2 cellular contexts compared by ENCODE assay signal in genomic region chr16:47617732-47618131, GRCh38.
TF ChIP-seq lines count a peak whose summit lies in the region.

No MANE protein-coding gene starts in this region.

TF ChIP-seq in HepG2, 621 proteins besides CTCF, POLR2A, EP300 and RAD21:
- TF ChIP-seq TCF7 (IDR thresholded peaks at IDR 0.05; ENCODE audit: low read depth) (0 out of 2 replicates have a peak, but pooled peaks have one; percentile 33), ZNF180 (CRISPR knock-in tag; IDR thresholded peaks at IDR 0.05; ENCODE audit: borderline replicate concordance, low read depth) (no peak), ARID4A (CRISPR knock-in tag; IDR thresholded peaks at IDR 0.05; ENCODE audit: borderline replicate concordance) (no peak), ARNTL (CRISPR knock-in tag; IDR thresholded peaks at IDR 0.05) (no peak), YEATS4 (CRISPR knock-in tag; IDR thresholded peaks at IDR 0.05; ENCODE audit: borderline replicate concordance) (no peak), SOX13 (IDR thresholded peaks at IDR 0.05) (no peak), SOX13 (CRISPR knock-in tag; conservative IDR thresholded peaks at IDR 0.05 in 1 of 2, IDR thresholded peaks at IDR 0.05 in 1 of 2) (peak in 1 of 2 experiments; percentile 52; a peak in 2 of 4 replicates), ZFP91 (CRISPR knock-in tag; IDR thresholded peaks at IDR 0.05; ENCODE audit: borderline replicate concordance) (no peak), MAFF (IDR thresholded peaks at IDR 0.05; ENCODE audit: low read depth, low read length) (peak; percentile 80), MAFK (conservative IDR thresholded peaks at IDR 0.05 in 1 of 2, IDR thresholded peaks at IDR 0.05 in 1 of 2; ENCODE audit: low read length in 2 of 2) (peak; percentile 79 to 84), ATRX (CRISPR knock-in tag; IDR thresholded peaks at IDR 0.05; ENCODE audit: borderline replicate concordance) (no peak), RBAK (CRISPR knock-in tag; IDR thresholded peaks at IDR 0.05) (peak; percentile 78; the same call in 1 of the 2 replicates), FOSL2 (CRISPR knock-in tag; IDR thresholded peaks at IDR 0.05) (peak; percentile 44; the same call in 1 of the 2 replicates), KAT7 (CRISPR knock-in tag; IDR thresholded peaks at IDR 0.05; ENCODE audit: borderline replicate concordance) (no peak), KDM4B (CRISPR knock-in tag; IDR thresholded peaks at IDR 0.05) (no peak)

TF ChIP-seq in K562, 482 proteins besides CTCF, POLR2A, EP300 and RAD21:
- TF ChIP-seq TCF3 (CRISPR knock-in tag; IDR thresholded peaks at IDR 0.05) (peak; percentile 51), ARID1B (IDR thresholded peaks at IDR 0.05) (no peak), CBFA2T2 (conservative IDR thresholded peaks at IDR 0.05) (peak; percentile 47), CBFA2T3 (IDR thresholded peaks at IDR 0.05) (peak; percentile 74), MAFK (IDR thresholded peaks at IDR 0.05; ENCODE audit: low read length) (peak; percentile 28; the same call in 1 of the 2 replicates), HDAC1 (IDR thresholded peaks at IDR 0.05) (peak in 1 of 2 experiments; percentile 44; a peak in 1 of 4 replicates), RCOR1 (IDR thresholded peaks at IDR 0.05; ENCODE audit: borderline replicate concordance in 1 of 2, low read depth in 2 of 2, low read length in 2 of 2) (peak in 1 of 2 experiments; percentile 39; a peak in 1 of 4 replicates), MAFG (tag; conservative IDR thresholded peaks at IDR 0.05) (peak; percentile 52; the same call in 1 of the 2 replicates), GMEB1 (CRISPR knock-in tag; IDR thresholded peaks at IDR 0.05) (no peak), SETDB1 (IDR thresholded peaks at IDR 0.05; ENCODE audit: low read length) (no peak), KDM1A (IDR thresholded peaks at IDR 0.05) (peak; percentile 85 to 87), C11orf30 (IDR thresholded peaks at IDR 0.05; ENCODE audit: low read depth) (peak; percentile 45; the same call in 1 of the 2 replicates), TAL1 (IDR thresholded peaks at IDR 0.05) (peak; percentile 18; the same call in 1 of the 2 replicates), ZNF143 (CRISPR knock-in tag; IDR thresholded peaks at IDR 0.05) (no peak), MAFF (IDR thresholded peaks at IDR 0.05; ENCODE audit: low read length) (peak; percentile 55), ZNF316 (IDR thresholded peaks at IDR 0.05) (peak; percentile 75)
